In genomic region chr2:120874876-120875275, GRCh38 we compare ENCODE assay signal across 14 cellular contexts.
"Had no signal": no experiment of that assay in that cellular context is flagged by ENCODE, and none has a peak within 500 bp of the region (broad histone marks: within the 10 kb centered on the region; RNA-seq: fewer than 3 reads in every experiment).

No MANE protein-coding gene starts in this region.

- H3K27ac ChIP-seq: brain microvascular endothelial cell, esophagus muscularis mucosa, foreskin keratinocyte had no signal

- ATAC-seq: foreskin keratinocyte; left lobe of liver; stimulated activated effector memory CD8-positive, alpha-beta T cell treated with anti-CD3 and anti-CD28 coated beads, Interleukin-12 subunit alpha, Interleukin-12 subunit beta, amount 100 ng/mL, for 72 hours had no signal

- DNase-seq: activated CD4-positive, alpha-beta T cell treated with anti-CD3 and anti-CD28 coated beads for 48 hours; activated naive CD4-positive, alpha-beta T cell treated with anti-CD3 and anti-CD28 coated beads, Interleukin-2, amount 50 U/mL, for 16 hours; brain microvascular endothelial cell; foreskin keratinocyte; head of caudate nucleus; islet precursor cell; mesendoderm; small intestine; substantia nigra; T-helper 1 cell had no signal

- H3K9me3 ChIP-seq: esophagus muscularis mucosa had no signal

- H3K36me3 Mint-ChIP-seq: stimulated activated effector memory CD8-positive, alpha-beta T cell treated with anti-CD3 and anti-CD28 coated beads, Interleukin-12 subunit alpha, Interleukin-12 subunit beta, amount 100 ng/mL, for 72 hours had no signal

- H3K27ac Mint-ChIP-seq: stimulated activated effector memory CD8-positive, alpha-beta T cell treated with anti-CD3 and anti-CD28 coated beads, Interleukin-12 subunit alpha, Interleukin-12 subunit beta, amount 100 ng/mL, for 72 hours; type B pancreatic cell had no signal

- H3K9me3 Mint-ChIP-seq: stimulated activated effector memory CD8-positive, alpha-beta T cell treated with anti-CD3 and anti-CD28 coated beads, Interleukin-12 subunit alpha, Interleukin-12 subunit beta, amount 100 ng/mL, for 72 hours; type B pancreatic cell had no signal

- H3K36me3 ChIP-seq: brain microvascular endothelial cell, esophagus muscularis mucosa had no signal

- H3K4me1 ChIP-seq: foreskin keratinocyte had no signal

- H3K4me3 Mint-ChIP-seq: stimulated activated effector memory CD8-positive, alpha-beta T cell treated with anti-CD3 and anti-CD28 coated beads, Interleukin-12 subunit alpha, Interleukin-12 subunit beta, amount 100 ng/mL, for 72 hours; type B pancreatic cell had no signal

- H3K27me3 ChIP-seq: brain microvascular endothelial cell, esophagus muscularis mucosa had no signal

- H3K4me3 ChIP-seq: esophagus muscularis mucosa had no signal

- H3K4me1 Mint-ChIP-seq: stimulated activated effector memory CD8-positive, alpha-beta T cell treated with anti-CD3 and anti-CD28 coated beads, Interleukin-12 subunit alpha, Interleukin-12 subunit beta, amount 100 ng/mL, for 72 hours had no signal
